ENCODE assay signal across 11 cellular contexts in genomic region chr21:43332872-43333300, GRCh38.
A peak's percentile ranks its signal among the peaks of the same experiment; 100 is the strongest.
DNase-seq lines count a peak whose midpoint lies in the region; ATAC-seq, FAIRE-seq and TF ChIP-seq lines count a peak whose summit lies in the region.
"Had no signal": no experiment of that assay in that cellular context is flagged by ENCODE, and none has a peak within 500 bp of the region (broad histone marks: within the 10 kb centered on the region; RNA-seq: fewer than 3 reads in every experiment).

No MANE protein-coding gene starts in this region.

- no peaks in the 10 kb centered on the region for H3K79me2 ChIP-seq in trophoblast cell (ENCODE audit: control insufficient read depth, insufficient read depth, low read length, poor library complexity)

- H4K12ac ChIP-seq in trophoblast cell (ENCODE audit: low read depth, low read length): no peak overlapping the region

- H3K23ac ChIP-seq in trophoblast cell (ENCODE audit: low read length): no peak overlapping the region

- peak overlapping the region; percentile 59 for H3K14ac ChIP-seq in trophoblast cell (ENCODE audit: low read length)

- H3K36me3 ChIP-seq in BJ (ENCODE audit: control insufficient read depth, insufficient read depth, low read length): no peaks in the 10 kb centered on the region
- H3K36me3 ChIP-seq in heart left ventricle: no peaks in the 10 kb centered on the region
- H3K36me3 ChIP-seq in trophoblast cell (ENCODE audit: control insufficient read depth in 1 of 2, insufficient read depth in 2 of 2, low read length in 2 of 2): no peaks in the 10 kb centered on the region

- no peak overlapping the region for H2AFZ ChIP-seq in trophoblast cell (ENCODE audit: insufficient read depth, low read length, poor library complexity)

- H2BK5ac ChIP-seq in trophoblast cell (ENCODE audit: low read depth, low read length, poor library complexity): peak overlapping the region; percentile 73

- POLR2A ChIA-PET in BJ (lab: Charles Lee): no interaction called here

- ATAC-seq in heart left ventricle: peak in 3 of 4 donors; percentile 23 to 54 (median 45)
- no peak for ATAC-seq in HG02870 (IDR thresholded peaks at IDR 0.05; ENCODE audit: unreplicated experiment)

- peaks cover 34% of the 10 kb centered on the region for H3K79me1 ChIP-seq in trophoblast cell (ENCODE audit: low read length)

- no peak overlapping the region for H3K4ac ChIP-seq in trophoblast cell (ENCODE audit: low read depth, low read length)

- peak overlapping the region; percentile 53 for H2BK12ac ChIP-seq in trophoblast cell (ENCODE audit: low read length)

- peak overlapping the region; percentile 53 for H3K4me2 ChIP-seq in trophoblast cell (ENCODE audit: low read length)

- TF ChIP-seq CTCF in BJ (IDR thresholded peaks at IDR 0.05; ENCODE audit: insufficient read depth, low read depth, low read length) (no peak), VCaP (conservative IDR thresholded peaks at IDR 0.05) (no peak), heart left ventricle (IDR thresholded peaks at IDR 0.05) (no peak)

- H3K27me3 ChIP-seq in BJ (ENCODE audit: control insufficient read depth, insufficient read depth, low read length) (no peaks in the 10 kb centered on the region), heart left ventricle (no peaks in the 10 kb centered on the region), trophoblast cell (ENCODE audit: insufficient read depth, low read length) (no peaks in the 10 kb centered on the region)

- DNase-seq in BJ (ENCODE audit: low read depth) (no peak), heart left ventricle (peak in 2 of 5 donors; percentile 24 to 35), trophoblast cell (no peak), ACHN (no peak), NOMO-1 treated with dmso at 0.1 percent for 144 hours (lab: John Stamatoyannopoulos, UW; ENCODE audit: unreplicated experiment) (no peak), HTR-8/SVneo (ENCODE audit: insufficient read length, low spot score) (no peak)
- DNase-seq: NCI-H187 treated with DMSO at 0.1 percent for 48 hours; SIG-M5; stimulated activated naive CD4-positive, alpha-beta T cell treated with Interleukin-2 at 50 U/mL for 16 hours had no signal

- no peak overlapping the region for H2AK5ac ChIP-seq in trophoblast cell (ENCODE audit: low read length)

- 29 to 49% (median 33%) methylated on average over 8 to 17 of the region's 17 CpGs for WGBS in heart left ventricle, 4 donors
- no CpG with 5 or more reads among the region's 17 CpGs for WGBS in trophoblast cell (ENCODE audit: extremely low coverage, insufficient coverage, insufficient read length)

- peak overlapping the region; percentile 62 for H3K27ac ChIP-seq in VCaP
- peak overlapping the region in 9 of 12 donors; percentile 16 to 77 (median 60) for H3K27ac ChIP-seq in heart left ventricle
- peak overlapping the region; percentile 93 for H3K27ac ChIP-seq in trophoblast cell (ENCODE audit: low read depth, low read length)

- H3K4me3 ChIP-seq in BJ (ENCODE audit: low read depth, low read length): peak overlapping the region; percentile 35
- peak overlapping the region in 6 of 12 donors; percentile 1 to 24 (median 11) for H3K4me3 ChIP-seq in heart left ventricle
- no peak overlapping the region for H3K4me3 ChIP-seq in trophoblast cell (ENCODE audit: low read depth, low read length)

- intact Hi-C loops in heart left ventricle (cut with DNase I): loop anchor here in 1 of 10 donors (10.0 kb wide), 1 partner anchor 312 kb away; no protein-coding TSS in a partner anchor

- H3K9me3 ChIP-seq in heart left ventricle (no peaks in the 10 kb centered on the region), trophoblast cell (ENCODE audit: insufficient read depth, low read depth, low read length) (peaks cover 14% of the 10 kb centered on the region)

- peak overlapping the region; percentile 73 for H4K91ac ChIP-seq in trophoblast cell (ENCODE audit: low read depth, low read length)

- no peak for TF ChIP-seq POLR2A in heart left ventricle (IDR thresholded peaks at IDR 0.05)

- no peak overlapping the region for H3K9ac ChIP-seq in trophoblast cell (ENCODE audit: low read length)

- H3K18ac ChIP-seq in trophoblast cell (ENCODE audit: low read length): peak overlapping the region; percentile 50

- in situ Hi-C loops in ACHN (cut with HindIII; ENCODE audit: low pct_ligation_motif_present, low pct_unique_long_range_greater_than_20kb, low sequenced_read_pairs): no loop called here

- CTCF ChIA-PET in BJ (lab: Yijun Ruan, JAX): interaction anchor here (1.3 kb wide), 1 partner anchor 22 kb away, joined by 3 read pairs; no protein-coding TSS in a partner anchor

- H2BK120ac ChIP-seq in trophoblast cell (ENCODE audit: insufficient read depth, low read length, poor library complexity): peak overlapping the region; percentile 91

- FAIRE-seq in HTR-8/SVneo (lab: Jason Lieb, UNC): no peak

- H3K4me1 ChIP-seq in heart left ventricle (peaks cover 0 to 27% (median 15%) of the 10 kb centered on the region in 12 donors), trophoblast cell (ENCODE audit: control insufficient read depth in 1 of 2, insufficient read depth in 2 of 2, low read length in 2 of 2) (peaks cover 21 to 31% of the 10 kb centered on the region in 2 experiments)

- peak overlapping the region; percentile 56 for H4K8ac ChIP-seq in trophoblast cell (ENCODE audit: low read depth, low read length)
